Comparison of ENCODE assay signal across 20 cellular contexts in genomic region chr4:54017308-54017707, GRCh38. TPM values are rescaled to one million over a fixed set of nuclear protein-coding genes. Genes with fewer than 3 reads are reported as not detected.
DNase-seq lines count a peak whose midpoint lies in the region; ATAC-seq and TF ChIP-seq lines count a peak whose summit lies in the region.
"Had no signal": no experiment of that assay in that cellular context is flagged by ENCODE, and none has a peak within 500 bp of the region (broad histone marks: within the 10 kb centered on the region; RNA-seq: fewer than 3 reads in every experiment).

No MANE protein-coding gene starts in this region.

- no peak overlapping the region for H2BK12ac ChIP-seq in neuronal stem cell (ENCODE audit: low read length)

- H3K36me3 Mint-ChIP-seq in WTC11: no peaks in the 10 kb centered on the region
- peaks cover 6% of the 10 kb centered on the region for H3K36me3 Mint-ChIP-seq in activated CD4-positive, alpha-beta T cell treated with anti-CD3 and anti-CD28 coated beads, Interleukin-2, amount 10 ng/mL, durations not matched to agents 24 days and 14 days (ENCODE audit: low read depth)

- H3K4ac ChIP-seq in neuronal stem cell (ENCODE audit: low read length): no peak overlapping the region

- no peak overlapping the region for H3K27ac Mint-ChIP-seq in WTC11
- H3K27ac Mint-ChIP-seq in activated CD4-positive, alpha-beta T cell treated with anti-CD3 and anti-CD28 coated beads, Interleukin-2, amount 10 ng/mL, durations not matched to agents 24 days and 14 days: no peak overlapping the region
- H3K27ac Mint-ChIP-seq: T-cell had no signal

- intact Hi-C loops in activated CD4-positive, alpha-beta T cell treated with anti-CD3 and anti-CD28 coated beads, Interleukin-2, amount 10 ng/mL, durations not matched to agents 24 days and 14 days (cut with micrococcal nuclease): no loop called here

- H3K36me3 ChIP-seq in HUES48 (ENCODE audit: control insufficient read depth, insufficient read depth, low read length): no peaks in the 10 kb centered on the region
- H3K36me3 ChIP-seq in neuronal stem cell (replicated peaks in 1 of 2; ENCODE audit: control insufficient read depth in 2 of 2, insufficient read depth in 2 of 2, low read length in 2 of 2): no peaks in the 10 kb centered on the region

- no peak overlapping the region for H2BK15ac ChIP-seq in neuronal stem cell (ENCODE audit: low read length)

- H4K8ac ChIP-seq in neuronal stem cell (ENCODE audit: low read depth, low read length): no peak overlapping the region

- no peak overlapping the region for H2BK5ac ChIP-seq in neuronal stem cell (ENCODE audit: low read length)

- H3K27ac ChIP-seq in HUES48 (ENCODE audit: low read depth, low read length) (peak overlapping the region; percentile 57), neuronal stem cell (replicated peaks; ENCODE audit: low read length) (no peak overlapping the region)
- H3K27ac ChIP-seq: SJSA1 had no signal

- H4K91ac ChIP-seq in neuronal stem cell (ENCODE audit: low read depth, low read length, poor library complexity): no peak overlapping the region

- no peaks in the 10 kb centered on the region; the same call in 1 of the 2 replicates for H3K9me3 ChIP-seq in HUES48 (ENCODE audit: control insufficient read depth, insufficient read depth, low read length)
- H3K9me3 ChIP-seq in neuronal stem cell (replicated peaks in 1 of 2; ENCODE audit: control insufficient read depth in 2 of 2, insufficient read depth in 1 of 2, low read depth in 1 of 2, low read length in 2 of 2): peaks cover 0 to 4% of the 10 kb centered on the region in 2 donors
- H3K9me3 ChIP-seq: SJSA1 had no signal

- no peak overlapping the region for H2AK5ac ChIP-seq in neuronal stem cell (ENCODE audit: low read depth, low read length)

- no peak for TF ChIP-seq CTCF in WTC11 (IDR thresholded peaks at IDR 0.05)

- no peak overlapping the region for H3K18ac ChIP-seq in neuronal stem cell (ENCODE audit: low read length)

- H3K4me1 ChIP-seq in HUES48 (ENCODE audit: control insufficient read depth, insufficient read depth, low read length) (peaks cover 61% of the 10 kb centered on the region), neuronal stem cell (ENCODE audit: control insufficient read depth in 2 of 2, insufficient read depth in 1 of 2, low read depth in 1 of 2, low read length in 2 of 2) (peaks cover 4 to 33% of the 10 kb centered on the region in 2 donors)
- H3K4me1 ChIP-seq: SJSA1 had no signal

- H3K27me3 ChIP-seq in HUES48 (ENCODE audit: control insufficient read depth, insufficient read depth, low read length) (no peaks in the 10 kb centered on the region), neuronal stem cell (ENCODE audit: control insufficient read depth in 3 of 3, insufficient read depth in 3 of 3, low read depth in 1 of 3, low read length in 3 of 3) (no peaks in the 10 kb centered on the region)
- H3K27me3 ChIP-seq: SJSA1 had no signal

- H3K23ac ChIP-seq in neuronal stem cell (ENCODE audit: low read depth, low read length, poor library complexity): no peak overlapping the region

- H3K27me3 Mint-ChIP-seq in WTC11 (ENCODE audit: low read depth): no peaks in the 10 kb centered on the region
- H3K27me3 Mint-ChIP-seq in activated CD4-positive, alpha-beta T cell treated with anti-CD3 and anti-CD28 coated beads, Interleukin-2, amount 10 ng/mL, durations not matched to agents 24 days and 14 days: no peaks in the 10 kb centered on the region
- H3K27me3 Mint-ChIP-seq: T-cell had no signal

- POLR2A ChIA-PET in WTC11 (lab: Charles Lee): interaction anchor here (0.5 kb wide), 1 partner anchor 884 kb away, joined by 5 read pairs; no protein-coding TSS in a partner anchor

- H3K4me3 Mint-ChIP-seq in WTC11: no peak overlapping the region
- H3K4me3 Mint-ChIP-seq in activated CD4-positive, alpha-beta T cell treated with anti-CD3 and anti-CD28 coated beads, Interleukin-2, amount 10 ng/mL, durations not matched to agents 24 days and 14 days: no peak overlapping the region
- H3K4me3 Mint-ChIP-seq: CD8-positive, alpha-beta T cell; T-cell had no signal

- DNase-seq in NCI-H1930 (lab: John Stamatoyannopoulos, UW): peak; percentile 65 to 71
- DNase-seq in WTC11 (ENCODE audit: low spot score): no peak
- DNase-seq in neuronal stem cell (ENCODE audit: low spot score): peak; percentile 6
- no peak for DNase-seq in NCI-H1436 (lab: John Stamatoyannopoulos, UW)
- DNase-seq in activated CD4-positive, alpha-beta T cell treated with anti-CD3 and anti-CD28 coated beads, Interleukin-2, amount 10 ng/mL, durations not matched to agents 24 days and 14 days: no peak
- DNase-seq: CD8-positive, alpha-beta T cell; DMS 273 treated with DMSO at 0.1 percent for 48 hours; DMS79; GF-D8; NCI-H1092 treated with DMSO at 0.1 percent for 48 hours; NCI-H2029 treated with DMSO at 0.1 percent for 48 hours; NCI-H2227 treated with DMSO at 0.1 percent for 48 hours; NCI-H526 treated with DMSO at 0.1 percent for 48 hours; NK-92 treated with Interleukin-12 subunit alpha and Interleukin-12 subunit beta, amount 100 ng/mL, for 24 hours; Right ventricle myocardium superior; RPMI8226; T-cell had no signal

- no peak overlapping the region for H2BK120ac ChIP-seq in neuronal stem cell (ENCODE audit: low read depth, low read length)

- H3K9me3 Mint-ChIP-seq in WTC11: no peaks in the 10 kb centered on the region
- H3K9me3 Mint-ChIP-seq in activated CD4-positive, alpha-beta T cell treated with anti-CD3 and anti-CD28 coated beads, Interleukin-2, amount 10 ng/mL, durations not matched to agents 24 days and 14 days: no peaks in the 10 kb centered on the region
- H3K9me3 Mint-ChIP-seq: CD8-positive, alpha-beta T cell; T-cell had no signal

- no peak overlapping the region for H2AFZ ChIP-seq in neuronal stem cell (ENCODE audit: low read length)

- H3K14ac ChIP-seq in neuronal stem cell (ENCODE audit: low read length): no peak overlapping the region

- CTCF ChIA-PET in WTC11 (lab: Charles Lee): interaction anchor here (1.0 to 1.6 kb wide), 4 partner anchors 56 to 215 kb away, joined by 3 to 5 read pairs (median 3); no protein-coding TSS in a partner anchor

- peaks cover 2% of the 10 kb centered on the region for H3K79me1 ChIP-seq in neuronal stem cell (ENCODE audit: low read depth, low read length)

- H3K4me1 Mint-ChIP-seq in WTC11: peaks cover 51% of the 10 kb centered on the region
- H3K4me1 Mint-ChIP-seq in activated CD4-positive, alpha-beta T cell treated with anti-CD3 and anti-CD28 coated beads, Interleukin-2, amount 10 ng/mL, durations not matched to agents 24 days and 14 days: no peaks in the 10 kb centered on the region

- no CpG with 5 or more reads among the region's 2 CpGs for WGBS in neuronal stem cell (ENCODE audit: extremely low coverage in 2 of 2, insufficient read length in 2 of 2, insufficient replicate concordance in 1 of 2), 2 donors

- peak; percentile 68 for ATAC-seq in WTC11
- no peak for ATAC-seq in GM19324 (IDR thresholded peaks at IDR 0.05; ENCODE audit: low FRiP score, unreplicated experiment)
- ATAC-seq: CD8-positive, alpha-beta T cell; T-cell had no signal

- no peak overlapping the region; the same call in 1 of the 2 replicates for H3K4me3 ChIP-seq in HUES48 (ENCODE audit: low read depth, low read length)
- H3K4me3 ChIP-seq in neuronal stem cell (ENCODE audit: low read length in 2 of 2): no peak overlapping the region
- H3K4me3 ChIP-seq: SJSA1 had no signal

- no peak overlapping the region for H3K4me2 ChIP-seq in neuronal stem cell (ENCODE audit: insufficient read depth, low read length, poor library complexity, severe bottlenecking)

- H3K9ac ChIP-seq in HUES48 (ENCODE audit: low read depth, low read length) (no peak overlapping the region), neuronal stem cell (ENCODE audit: low read depth, low read length, poor library complexity) (no peak overlapping the region)

TF ChIP-seq in WTC11, 78 proteins besides CTCF, POLR2A, EP300 and RAD21 (continues in another document):
- TF ChIP-seq ZNF281 (CRISPR knock-in tag; IDR thresholded peaks at IDR 0.05): no peak
- no peak for TF ChIP-seq JAZF1 (CRISPR knock-in tag; IDR thresholded peaks at IDR 0.05)
- TF ChIP-seq PRRX2 (CRISPR knock-in tag; IDR thresholded peaks at IDR 0.05): no peak
- TF ChIP-seq ATF2 (CRISPR knock-in tag; IDR thresholded peaks at IDR 0.05; ENCODE audit: borderline replicate concordance, low read depth): no peak
- TF ChIP-seq TEAD1 (CRISPR knock-in tag; IDR thresholded peaks at IDR 0.05): no peak
- no peak for TF ChIP-seq SP1 (CRISPR knock-in tag; conservative IDR thresholded peaks at IDR 0.05)

RNA-seq across cellular contexts. Expression of gene CHIC2, which starts 47.1 kb away (rescaled TPM):
- 6.9 to 11.0 TPM (median 8.4 TPM) in 3 replicates for total RNA-seq in WTC11 (2021)
- polyA plus RNA-seq in neuronal stem cell (2013, experiment 1 of 2): 8.4 TPM
- 8.9 TPM for polyA plus RNA-seq in neuronal stem cell (2013, experiment 2 of 2)
- 20.0 and 23.8 TPM in 2 replicates for total RNA-seq in activated CD4-positive, alpha-beta T cell treated with anti-CD3 and anti-CD28 coated beads, Interleukin-2, amount 10 ng/mL, durations not matched to agents 24 days and 14 days

Comparison
In these comparisons a context has a peak if more than half of its experiments do, and no peak if none do; other contexts are left out.
1. DNase-seq: peak in NCI-H1930 (2 of 2) and neuronal stem cell (single experiment); none in WTC11 (single experiment), NCI-H1436 (single experiment) and activated CD4-positive, alpha-beta T cell treated with anti-CD3 and anti-CD28 coated beads, Interleukin-2, amount 10 ng/mL, durations not matched to agents 24 days and 14 days (single experiment).